37 cellular contexts compared by ENCODE assay signal in genomic region chr16:5333991-5334390, GRCh38.
"Had no signal": no experiment of that assay in that cellular context is flagged by ENCODE, and none has a peak within 500 bp of the region (broad histone marks: within the 10 kb centered on the region; RNA-seq: fewer than 3 reads in every experiment).

No MANE protein-coding gene starts in this region.

- H3K36me3 ChIP-seq: adrenal gland, cardiac muscle cell had no signal

- H3K9me3 Mint-ChIP-seq: activated naive CD4-positive, alpha-beta T cell treated with anti-CD3 and anti-CD28 coated beads, Interleukin-2, amount 50 U/mL, for 72 hours; activated T-cell treated with anti-CD3 and anti-CD28 coated beads, Interleukin-2, amount 50 U/mL, for 4 hours; activated T-cell treated with anti-CD3 and anti-CD28 coated beads, Interleukin-2, amount 50 U/mL, for 72 hours had no signal

- FAIRE-seq: bronchial epithelial cell, TTC549 had no signal

- H3K36me3 Mint-ChIP-seq: activated CD4-positive, alpha-beta memory T cell treated with anti-CD3 and anti-CD28 coated beads for 36 hours; activated naive CD4-positive, alpha-beta T cell treated with anti-CD3 and anti-CD28 coated beads, Interleukin-2, amount 50 U/mL, for 72 hours; activated naive CD8-positive, alpha-beta T cell treated with anti-CD3 and anti-CD28 coated beads for 36 hours; brain had no signal

- H3K27ac ChIP-seq: adrenal gland, cardiac muscle cell, VCaP had no signal

- DNase-seq: activated B cell treated with CpG ODN at 0.5 μM for 24 hours; activated CD4-positive, alpha-beta memory T cell treated with anti-CD3 and anti-CD28 coated beads for 36 hours; activated CD4-positive, alpha-beta T cell treated with anti-CD3 and anti-CD28 coated beads for 4 hours; activated CD4-positive, alpha-beta T cell treated with anti-CD3 and anti-CD28 coated beads, Interleukin-2, amount 10 ng/mL, durations not matched to agents 24 days and 14 days; activated CD4-positive, alpha-beta T cell treated with anti-CD3 and anti-CD28 coated beads, Interleukin-2, amount 50 U/mL, for 1 hour; activated CD4-positive, alpha-beta T cell treated with anti-CD3 and anti-CD28 coated beads, Interleukin-2, amount 50 U/mL, for 4 hours; activated CD4-positive, CD25-positive, alpha-beta regulatory T cell treated with anti-CD3 and anti-CD28 coated beads, Interleukin-2, amount 50 U/mL, for 72 hours; activated CD8-positive, alpha-beta memory T cell treated with anti-CD3 and anti-CD28 coated beads, Interleukin-2, amount 50 U/mL, for 4 hours; activated CD8-positive, alpha-beta T cell treated with anti-CD3 and anti-CD28 coated beads for 36 hours; activated effector memory CD4-positive, alpha-beta T cell treated with anti-CD3 and anti-CD28 coated beads, Interleukin-2, amount 50 U/mL, for 16 hours; activated gamma-delta T cell treated with Interleukin-2 at 50 U/mL for 16 hours; activated naive CD4-positive, alpha-beta T cell; activated naive CD4-positive, alpha-beta T cell treated with anti-CD3 and anti-CD28 coated beads for 36 hours; activated naive CD4-positive, alpha-beta T cell treated with anti-CD3 and anti-CD28 coated beads, Interleukin-2, amount 50 U/mL, for 16 hours; activated naive CD8-positive, alpha-beta T cell treated with anti-CD3 and anti-CD28 coated beads for 36 hours; activated T-cell treated with anti-CD3 and anti-CD28 coated beads for 4 hours; activated T-cell treated with anti-CD3 and anti-CD28 coated beads, Interleukin-2, amount 50 U/mL, for 1 hour; activated T-cell treated with anti-CD3 and anti-CD28 coated beads, Interleukin-2, amount 50 U/mL, for 4 hours; activated T-cell treated with anti-CD3 and anti-CD28 coated beads, Interleukin-2, amount 50 U/mL, for 72 hours; adrenal gland; amniotic stem cell; aorta; caudate nucleus; cerebellar nuclear complex; T-helper 2 cell; T-helper 9 cell had no signal

- H3K4me3 ChIP-seq: adrenal gland, cardiac muscle cell had no signal

- H3K27me3 Mint-ChIP-seq: activated B cell treated with CpG ODN at 0.5 μM for 24 hours; activated CD4-positive, alpha-beta memory T cell treated with anti-CD3 and anti-CD28 coated beads for 36 hours; activated CD4-positive, alpha-beta T cell treated with anti-CD3 and anti-CD28 coated beads, Interleukin-2, amount 10 ng/mL, durations not matched to agents 24 days and 14 days had no signal

- H3K9me3 ChIP-seq: adrenal gland had no signal

- H3K27me3 ChIP-seq: adrenal gland, cardiac muscle cell had no signal

- H3K4me1 Mint-ChIP-seq: activated B cell treated with CpG ODN at 0.5 μM for 24 hours; activated CD4-positive, alpha-beta T cell treated with anti-CD3 and anti-CD28 coated beads, Interleukin-2, amount 10 ng/mL, durations not matched to agents 24 days and 14 days; activated naive CD8-positive, alpha-beta T cell treated with anti-CD3 and anti-CD28 coated beads for 36 hours; activated T-helper 17 cell treated with anti-CD3 and anti-CD28 coated beads, Interleukin-2, amount 50 U/mL, for 72 hours; brain; central memory CD8-positive, alpha-beta T cell had no signal

- H3K4me1 ChIP-seq: adrenal gland had no signal

- H3K4me3 Mint-ChIP-seq: activated B cell treated with CpG ODN at 0.5 μM for 24 hours; activated CD4-positive, alpha-beta memory T cell treated with anti-CD3 and anti-CD28 coated beads for 36 hours; activated CD4-positive, alpha-beta T cell treated with anti-CD3 and anti-CD28 coated beads, Interleukin-2, amount 10 ng/mL, durations not matched to agents 24 days and 14 days; activated CD8-positive, alpha-beta T cell treated with anti-CD3 and anti-CD28 coated beads for 36 hours; activated naive CD4-positive, alpha-beta T cell treated with anti-CD3 and anti-CD28 coated beads for 36 hours; activated naive CD8-positive, alpha-beta T cell treated with anti-CD3 and anti-CD28 coated beads for 36 hours; activated T-cell treated with anti-CD3 and anti-CD28 coated beads, Interleukin-2, amount 50 U/mL, for 4 hours; activated T-cell treated with anti-CD3 and anti-CD28 coated beads, Interleukin-2, amount 50 U/mL, for 72 hours; activated T-helper 1 cell treated with anti-CD3 and anti-CD28 coated beads, Interleukin-12 subunit alpha, Interleukin-12 subunit beta, Interleukin-2, Interleukin-4 antibody, amounts not matched to agents 30 ng/mL and 10 ng/mL and 1 ng/mL, durations not matched to agents 14 hours and 24 hours and 36 hours; activated T-helper 17 cell treated with anti-CD3 and anti-CD28 coated beads, Interleukin-2, amount 50 U/mL, for 72 hours; brain; central memory CD8-positive, alpha-beta T cell; T-helper 1 cell treated with Interleukin-12 subunit alpha and Interleukin-12 subunit beta and Interleukin-4 antibody, amounts not matched to agents 30 μg/mL and 1 μg/mL, for 36 hours; T-helper 2 cell treated with Interferon-gamma antibody and Interleukin-4, amounts not matched to agents 5 μg/mL and 100 μg/mL, for 36 hours had no signal

- H3K27ac Mint-ChIP-seq: activated B cell treated with CpG ODN at 0.5 μM for 24 hours; activated CD4-positive, alpha-beta memory T cell treated with anti-CD3 and anti-CD28 coated beads for 36 hours; activated CD4-positive, alpha-beta T cell treated with anti-CD3 and anti-CD28 coated beads, Interleukin-2, amount 10 ng/mL, durations not matched to agents 24 days and 14 days; activated CD8-positive, alpha-beta T cell treated with anti-CD3 and anti-CD28 coated beads for 36 hours; activated naive CD4-positive, alpha-beta T cell treated with anti-CD3 and anti-CD28 coated beads for 36 hours; activated naive CD4-positive, alpha-beta T cell treated with anti-CD3 and anti-CD28 coated beads, Interleukin-2, amount 50 U/mL, for 72 hours; activated naive CD8-positive, alpha-beta T cell treated with anti-CD3 and anti-CD28 coated beads for 36 hours; activated T-cell treated with anti-CD3 and anti-CD28 coated beads, Interleukin-2, amount 50 U/mL, for 72 hours; activated T-helper 1 cell treated with anti-CD3 and anti-CD28 coated beads, Interleukin-12 subunit alpha, Interleukin-12 subunit beta, Interleukin-2, Interleukin-4 antibody, amounts not matched to agents 30 ng/mL and 10 ng/mL and 1 ng/mL, durations not matched to agents 14 hours and 24 hours and 36 hours; activated T-helper 17 cell treated with anti-CD3 and anti-CD28 coated beads, Interleukin-2, amount 50 U/mL, for 72 hours; brain; T-helper 1 cell treated with Interleukin-12 subunit alpha and Interleukin-12 subunit beta and Interleukin-4 antibody, amounts not matched to agents 30 μg/mL and 1 μg/mL, for 36 hours; T-helper 2 cell treated with Interferon-gamma antibody and Interleukin-4, amounts not matched to agents 5 μg/mL and 100 μg/mL, for 36 hours had no signal
